In genomic region chr12:54214553-54215374, GRCh38 we compare ENCODE assay signal across 9 cellular contexts. TPM values are rescaled to one million over a fixed set of nuclear protein-coding genes. Genes with fewer than 3 reads are reported as not detected.
DNase-seq lines count a peak whose midpoint lies in the region; ATAC-seq, FAIRE-seq and TF ChIP-seq lines count a peak whose summit lies in the region.
"Had no signal": no experiment of that assay in that cellular context is flagged by ENCODE, and none has a peak within 500 bp of the region (broad histone marks: within the 10 kb centered on the region; RNA-seq: fewer than 3 reads in every experiment).

No MANE protein-coding gene starts in this region.

- H3K27me3 ChIP-seq in H1 (replicated peaks in 1 of 4; ENCODE audit: control insufficient read depth in 3 of 4, extremely low read depth in 1 of 4, insufficient read depth in 3 of 4, low read length in 3 of 4) = peaks cover 1 to 42% (median 27%) of the 10 kb centered on the region in 4 experiments; a peak in 6 of 7 replicates

- no peak overlapping the region; the same call in 1 of the 2 replicates for H4K8ac ChIP-seq in H1 (ENCODE audit: extremely low read depth, insufficient read depth, low read length)

- no peak overlapping the region for H2AK5ac ChIP-seq in H1 (ENCODE audit: low read depth, low read length)

- no peak for TF ChIP-seq POLR2A in H1 (IDR thresholded peaks at IDR 0.05; ENCODE audit: control extremely low read depth in 1 of 2, low read depth in 2 of 2, low read length in 2 of 2)

- H3K14ac ChIP-seq in H1 (ENCODE audit: insufficient read length) = no peak overlapping the region

- 26% methylated on average over 31 of the region's 31 CpGs; no CpG with 5 or more reads in 1 of the 2 experiments for WGBS in H1 (ENCODE audit: extremely low coverage in 1 of 2, insufficient coverage in 1 of 2, insufficient read length in 1 of 2, insufficient replicate concordance in 2 of 2, low coverage in 1 of 2, low lambda C conversion rate in 2 of 2, missing lambda C conversion rate in 1 of 2), 2 experiments

- no peak overlapping the region for H2BK20ac ChIP-seq in H1 (ENCODE audit: low read length)

- H3K23me2 ChIP-seq in H1 (ENCODE audit: low read depth, low read length) = peaks cover 12% of the 10 kb centered on the region; the same call in 1 of the 2 replicates

- H3K4me1 ChIP-seq in H1 (replicated peaks in 1 of 4; ENCODE audit: control insufficient read depth in 3 of 4, insufficient read depth in 4 of 4, low read length in 3 of 4) = peaks cover 0 to 26% (median 17%) of the 10 kb centered on the region in 4 experiments; a peak in 6 of 7 replicates

- POLR2A ChIA-PET in H1 (lab: Charles Lee; ENCODE audit: partially characterized antibody) = interaction anchor here (0.6 to 1.7 kb wide), 9 partner anchors 10 to 164 kb away, joined by 3 to 10 read pairs (median 4); partner anchors contain the start of genes CBX5 and HNRNPA1

- H4K91ac ChIP-seq in H1 (replicated peaks; ENCODE audit: insufficient read length, low read length) = no peak overlapping the region

- TF ChIP-seq EP300 in H1 (IDR thresholded peaks at IDR 0.05; ENCODE audit: borderline replicate concordance in 1 of 2, low read depth in 2 of 2, low read length in 2 of 2) = no peak

- no peak overlapping the region for H2BK15ac ChIP-seq in H1 (ENCODE audit: low read length)

- no peak overlapping the region for H3K9ac ChIP-seq in H1 (replicated peaks in 1 of 4; ENCODE audit: extremely low read depth in 1 of 4, low read depth in 3 of 4, low read length in 3 of 4)

- no peak overlapping the region for H2BK120ac ChIP-seq in H1 (replicated peaks; ENCODE audit: low read depth, low read length)

- H4K20me1 ChIP-seq in H1 (replicated peaks in 1 of 2; ENCODE audit: control insufficient read depth in 1 of 2, insufficient read depth in 2 of 2, low read length in 2 of 2) = peaks cover 0 to 3% of the 10 kb centered on the region in 2 experiments

- H2AFZ ChIP-seq in H1 (ENCODE audit: low read length) = no peak overlapping the region

- H3K79me1 ChIP-seq in H1 (ENCODE audit: low read depth, low read length) = no peaks in the 10 kb centered on the region

- TF ChIP-seq RAD21 in H1 (IDR thresholded peaks at IDR 0.05 in 1 of 2, conservative IDR thresholded peaks at IDR 0.05 in 1 of 2; ENCODE audit: low read depth in 2 of 2, low read length in 2 of 2) = peak; percentile 54 to 68

- peak; percentile 78 for ATAC-seq in GM21576 (IDR thresholded peaks at IDR 0.05; ENCODE audit: unreplicated experiment)

- no peak overlapping the region for H3K4me3 ChIP-seq in H1 (ENCODE audit: extremely low read depth in 1 of 4, insufficient read depth in 2 of 4, low read depth in 3 of 4, low read length in 4 of 4)

- no peak for FAIRE-seq in H1 (lab: Jason Lieb, UNC)
- FAIRE-seq: islet of Langerhans had no signal

- H4K5ac ChIP-seq in H1 (ENCODE audit: insufficient read length, low read depth, low read length) = no peak overlapping the region

- H3K56ac ChIP-seq in H1 (replicated peaks; ENCODE audit: insufficient read length, low read depth, low read length) = no peak overlapping the region

- no peak overlapping the region for H2BK12ac ChIP-seq in H1 (ENCODE audit: low read depth, low read length)

- CTCF ChIA-PET in H1 (lab: Charles Lee; ENCODE audit: partially characterized antibody) = interaction anchor here (0.6 to 4.9 kb wide), 53 partner anchors 8 to 509 kb away, joined by 3 to 64 read pairs (median 5); partner anchors contain the start of genes COPZ1, HOXC10, HOXC13 and HOXC5

- H3K79me2 ChIP-seq in H1 (ENCODE audit: control insufficient read depth in 1 of 2, insufficient read depth in 2 of 2, low read length in 2 of 2) = no peaks in the 10 kb centered on the region

- peak; percentile 98 to 100 (median 100) for TF ChIP-seq CTCF in H1 (IDR thresholded peaks at IDR 0.05; ENCODE audit: control extremely low read depth in 1 of 3, insufficient read depth in 1 of 3, low read depth in 1 of 3, low read length in 3 of 3)

- peak; percentile 80 for DNase-seq in DMS153 (lab: John Stamatoyannopoulos, UW)
- DNase-seq in HuH-7.5 (ENCODE audit: low spot score) = peak; percentile 80
- peak; percentile 85 for DNase-seq in NOMO-1 treated with dmso at 0.1 percent for 144 hours (lab: John Stamatoyannopoulos, UW; ENCODE audit: unreplicated experiment)
- DNase-seq in activated CD8-positive, alpha-beta memory T cell treated with anti-CD3 and anti-CD28 coated beads for 48 hours (ENCODE audit: low read depth in 2 of 3, low spot score in 2 of 3) = peak; percentile 80 to 87 (median 84)
- DNase-seq in H1 (ENCODE audit: low read depth in 1 of 2, low spot score in 2 of 2) = peak; percentile 78 to 96
- DNase-seq in midbrain (lab: John Stamatoyannopoulos, UW) = peak; percentile 86
- peak; percentile 75 to 81 for DNase-seq in stimulated activated CD8-positive, alpha-beta memory T cell treated with anti-CD3 and anti-CD28 coated beads, Interleukin-4, amount 100 ng/mL, for 1 hour (ENCODE audit: low read depth in 2 of 2, low spot score in 1 of 2)

- no peaks in the 10 kb centered on the region for H3K9me3 ChIP-seq in H1 (ENCODE audit: insufficient read depth in 2 of 2, low read depth in 1 of 2, low read length in 1 of 2)

- no peak overlapping the region for H3K27ac ChIP-seq in H1 (ENCODE audit: low read depth, low read length)

- no peaks in the 10 kb centered on the region for H3K36me3 ChIP-seq in H1 (ENCODE audit: control insufficient read depth in 2 of 4, insufficient read depth in 4 of 4, low read length in 3 of 4)

- H3K4me2 ChIP-seq in H1 (ENCODE audit: insufficient read depth in 1 of 2, low read depth in 2 of 2, low read length in 2 of 2) = peak overlapping the region in 1 of 2 experiments; percentile 26; a peak in 1 of 4 replicates

- H3K18ac ChIP-seq in H1 (ENCODE audit: extremely low read depth, low read length) = no peak overlapping the region

- no peak overlapping the region for H2BK5ac ChIP-seq in H1 (ENCODE audit: low read depth, low read length)

- no peak overlapping the region for H3K23ac ChIP-seq in H1 (ENCODE audit: insufficient read length)

- H3K4ac ChIP-seq in H1 (replicated peaks; ENCODE audit: insufficient read length, low read depth, low read length) = no peak overlapping the region

TF ChIP-seq in H1, 55 proteins besides CTCF, POLR2A, EP300 and RAD21 (continues in another document):
- TF ChIP-seq EZH2 (IDR thresholded peaks at IDR 0.05; ENCODE audit: low read depth, low read length, severe bottlenecking) = no peak
- TF ChIP-seq NANOG (IDR thresholded peaks at IDR 0.05; ENCODE audit: insufficient read depth, low read depth, low read length, poor library complexity, severe bottlenecking) = peak; percentile 26
- no peak for TF ChIP-seq KDM1A (IDR thresholded peaks at IDR 0.05; ENCODE audit: borderline replicate concordance, low read length)
- peak; percentile 74 for TF ChIP-seq CREB1 (IDR thresholded peaks at IDR 0.05)
- TF ChIP-seq HDAC2 (IDR thresholded peaks at IDR 0.05; ENCODE audit: borderline replicate concordance in 1 of 2, low read depth in 2 of 2, low read length in 2 of 2) = peak; percentile 42 to 78; a peak in 1 of 4 replicates
- no peak for TF ChIP-seq FOSL1 (IDR thresholded peaks at IDR 0.05; ENCODE audit: insufficient read depth, low read depth, low read length)
- TF ChIP-seq CTBP2 (IDR thresholded peaks at IDR 0.05; ENCODE audit: borderline replicate concordance, insufficient read depth, insufficient read length, low read length) = no peak
- TF ChIP-seq BACH1 (IDR thresholded peaks at IDR 0.05; ENCODE audit: low read length) = 0 out of 2 replicates have a peak, but pooled peaks have one; percentile 35
- 0 out of 2 replicates have a peak, but pooled peaks have one; percentile 35 for TF ChIP-seq TEAD4 (IDR thresholded peaks at IDR 0.05; ENCODE audit: low read depth, low read length)
- TF ChIP-seq HDAC6 (IDR thresholded peaks at IDR 0.05; ENCODE audit: low read depth, low read length) = no peak
- 0 out of 2 replicates have a peak, but pooled peaks have one; percentile 42 for TF ChIP-seq TCF12 (IDR thresholded peaks at IDR 0.05; ENCODE audit: low read depth, low read length)
- peak; percentile 45 for TF ChIP-seq ASH2L (IDR thresholded peaks at IDR 0.05; ENCODE audit: low read length)
- TF ChIP-seq SRF (IDR thresholded peaks at IDR 0.05; ENCODE audit: low read depth, low read length) = peak; percentile 54
- TF ChIP-seq TAF7 (optimal IDR thresholded peaks at IDR 0.05; ENCODE audit: borderline replicate concordance, low read depth, low read length) = peak; percentile 94
- peak; percentile 72 for TF ChIP-seq MAX (IDR thresholded peaks at IDR 0.05)
- no peak for TF ChIP-seq CBX5 (IDR thresholded peaks at IDR 0.05; ENCODE audit: low read depth, low read length)
- TF ChIP-seq SP4 (IDR thresholded peaks at IDR 0.05; ENCODE audit: low read length) = 0 out of 2 replicates have a peak, but pooled peaks have one; percentile 85
- peak; percentile 51 to 68; a peak in 1 of 4 replicates for TF ChIP-seq SIN3A (conservative IDR thresholded peaks at IDR 0.05 in 1 of 2, IDR thresholded peaks at IDR 0.05 in 1 of 2; ENCODE audit: low read depth in 1 of 2, low read length in 2 of 2)
- TF ChIP-seq JUN (IDR thresholded peaks at IDR 0.05; ENCODE audit: low read depth, low read length) = no peak
- peak; percentile 42; the same call in 1 of the 2 replicates for TF ChIP-seq POLR2AphosphoS5 (IDR thresholded peaks at IDR 0.05; ENCODE audit: low read depth, low read length)
- TF ChIP-seq YY1 (IDR thresholded peaks at IDR 0.05; ENCODE audit: low read depth, low read length) = peak; percentile 83
- peak; percentile 62 for TF ChIP-seq SP1 (IDR thresholded peaks at IDR 0.05; ENCODE audit: low read depth, low read length)

RNA-seq across cellular contexts. Expression of gene SMUG1, which starts 26.0 kb away (rescaled TPM):
- total RNA-seq in H1 (2021; fragmentation: NEBNext Ultra II Directional; extraction: Animal tissue kit (Norgen Biotek cat#: 25700)) = 15.8 and 18.6 TPM in 2 replicates
- polyA plus RNA-seq in H1 (2011; rRNA removed) = 35.0 and 35.7 TPM in 2 replicates
- 31.1 TPM for polyA plus RNA-seq in H1 (2011; cell fraction: cytosol; rRNA removed)
- 35.6 TPM for polyA plus RNA-seq in H1 (2011; cell fraction: nucleus; rRNA removed)
- 21.2 to 26.6 TPM (median 23.8 TPM) in 4 replicates for polyA plus RNA-seq in H1 (2012, experiment 1 of 2)
- 26.7 TPM for polyA plus RNA-seq in H1 (2012, experiment 2 of 2)
- 16.0 TPM for polyA plus RNA-seq in H1 (2013, experiment 1 of 2)
- 14.1 TPM for polyA plus RNA-seq in H1 (2013, experiment 2 of 2)
- polyA minus RNA-seq in H1 (2011; rRNA and poly(A)+ RNA removed) = 19.1 and 19.4 TPM in 2 replicates
- polyA minus RNA-seq in H1 (2011; cell fraction: cytosol; rRNA and poly(A)+ RNA removed) = 10.4 TPM
- polyA minus RNA-seq in H1 (2011; cell fraction: nucleus; rRNA and poly(A)+ RNA removed) = 22.1 TPM
